ENCODE assay signal across 1 cellular context in the genomic region with DNA sequence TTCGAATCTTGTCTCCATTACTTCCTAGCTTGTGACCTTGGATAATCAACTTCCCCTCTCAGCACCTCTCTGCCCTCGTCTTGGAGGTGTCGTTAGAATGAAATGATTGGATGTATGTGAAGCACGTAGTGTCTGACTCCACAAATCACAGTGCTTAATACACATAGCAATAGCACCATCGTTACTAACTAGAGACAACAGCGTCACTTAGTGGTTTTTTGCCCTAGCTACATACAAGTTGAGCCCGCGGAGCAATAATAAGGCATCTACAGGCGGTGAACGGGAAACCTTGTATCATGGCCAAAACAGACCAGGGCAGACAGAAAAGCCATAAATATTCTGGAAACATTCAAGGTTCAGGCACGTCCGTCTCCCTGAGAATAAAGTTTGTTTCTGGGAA.
TF ChIP-seq lines count a peak whose summit lies in the region.

No MANE protein-coding gene starts in this region.

TF ChIP-seq in K562, 482 proteins besides CTCF, POLR2A, EP300 and RAD21 (continued from another document):
- TF ChIP-seq MAZ (CRISPR knock-in tag; conservative IDR thresholded peaks at IDR 0.05 in 1 of 2, IDR thresholded peaks at IDR 0.05 in 1 of 2), result 0 out of 4 replicates have a peak, but pooled peaks of 1 of the 2 experiments have one; percentile 23
- no peak for TF ChIP-seq POLR3A (IDR thresholded peaks at IDR 0.05; ENCODE audit: borderline replicate concordance, extremely low read depth, insufficient read depth, insufficient read length)
